Comparison of ENCODE assay signal across 8 cellular contexts in the genomic region with DNA sequence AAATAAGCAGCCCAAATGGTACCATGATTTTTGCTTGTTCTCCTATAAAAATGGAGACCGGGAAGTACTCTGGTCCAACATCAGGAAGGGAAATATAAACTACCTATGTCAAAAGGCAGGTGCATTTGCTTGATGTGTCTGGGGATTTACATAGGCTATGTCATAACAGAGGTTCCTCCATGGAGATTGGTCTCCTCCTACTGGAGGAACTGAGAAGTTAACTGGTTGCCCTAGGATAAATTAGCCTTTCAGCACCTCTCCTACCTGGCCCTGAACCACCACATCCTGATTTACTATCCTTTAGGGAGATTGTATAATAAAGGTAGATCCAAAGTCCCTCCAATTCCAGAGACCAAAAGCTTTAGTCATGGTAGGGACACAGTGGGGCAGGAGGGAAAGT.
DNase-seq lines count a peak whose midpoint lies in the region; ATAC-seq and TF ChIP-seq lines count a peak whose summit lies in the region.

No MANE protein-coding gene starts in this region.

- no peak for TF ChIP-seq POLR2A in GM18505 (IDR thresholded peaks at IDR 0.05; ENCODE audit: borderline replicate concordance, extremely low read depth, insufficient read depth, insufficient read length)

- DNase-seq in CD1c-positive myeloid dendritic cell (ENCODE audit: extremely low spot score), result peak; percentile 48
- DNase-seq in NCI-H1694 (lab: John Stamatoyannopoulos, UW), result peak; percentile 31
- peak; percentile 57 for DNase-seq in amniotic epithelial cell (ENCODE audit: low read depth)
- DNase-seq in left lobe of liver (ENCODE audit: low spot score), result no peak
- no peak for DNase-seq in hepatic stellate cell (ENCODE audit: low spot score)
- no peak for DNase-seq in NCI-H2227 (lab: John Stamatoyannopoulos, UW; ENCODE audit: unreplicated experiment)

- ATAC-seq in GM18505 (IDR thresholded peaks at IDR 0.05; ENCODE audit: unreplicated experiment), result peak; percentile 97
- ATAC-seq in HG02870 (IDR thresholded peaks at IDR 0.05; ENCODE audit: unreplicated experiment), result peak; percentile 92
- ATAC-seq in left lobe of liver, result peak; percentile 98

Comparison
In these comparisons a context has a peak if more than half of its experiments do, and no peak if none do; other contexts are left out.
1. DNase-seq: peak in CD1c-positive myeloid dendritic cell (single experiment), NCI-H1694 (single experiment) and amniotic epithelial cell (single experiment); none in left lobe of liver (single experiment), hepatic stellate cell (single experiment) and NCI-H2227 (single experiment).
2. Peak in every context shown above with its lines, with median percentiles within 50 percentile points of each other: ATAC-seq.